In the genomic region with DNA sequence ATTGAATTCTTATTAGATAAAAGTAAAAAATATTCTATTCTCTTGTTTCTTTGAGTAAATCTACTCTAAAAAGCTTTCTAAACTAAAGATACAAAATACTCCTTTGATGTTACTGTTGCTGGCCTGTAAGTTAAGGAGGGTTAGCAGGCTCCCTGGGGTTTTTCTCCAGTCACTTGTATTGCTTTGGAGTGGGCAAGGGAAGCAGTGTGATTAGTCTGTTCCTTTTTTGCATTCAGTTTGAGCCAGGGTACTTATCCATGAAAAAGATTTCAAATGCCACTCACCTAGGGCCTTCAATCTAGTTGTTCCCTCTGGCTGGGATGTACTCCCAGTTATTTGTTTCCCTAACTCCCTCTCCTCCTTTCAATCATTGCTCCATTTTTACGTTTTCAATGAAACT, we compare ENCODE assay signal across 20 cellular contexts.
"Had no signal": no experiment of that assay in that cellular context is flagged by ENCODE, and none has a peak within 500 bp of the region (broad histone marks: within the 10 kb centered on the region; RNA-seq: fewer than 3 reads in every experiment).

No MANE protein-coding gene starts in this region.

- H3K9me3 ChIP-seq: esophagus muscularis mucosa, gastroesophageal sphincter, left ventricle myocardium inferior, lower lobe of right lung, tibial artery, upper lobe of left lung, uterus had no signal

- ATAC-seq: gastroesophageal sphincter; left cardiac atrium; lower lobe of right lung; sciatic nerve; stimulated activated memory B cell treated with anti-CD40 and anti-IgM and Interleukin-4, amounts not matched to agents 10 μg/mL and 1 μg/mL and 100 μg/mL, for 72 hours had no signal

- H3K27me3 ChIP-seq: esophagus muscularis mucosa, gastroesophageal sphincter, spleen, tibial artery, upper lobe of left lung, uterus had no signal

- H3K4me1 ChIP-seq: esophagus muscularis mucosa, gastroesophageal sphincter, left ventricle myocardium inferior, lower lobe of right lung, spleen, tibial artery, upper lobe of left lung, uterus had no signal

- FAIRE-seq: kidney had no signal

- H3K36me3 ChIP-seq: esophagus muscularis mucosa, gastroesophageal sphincter, left ventricle myocardium inferior, lower lobe of right lung, spleen, tibial artery, upper lobe of left lung, uterus had no signal

- H3K4me3 ChIP-seq: esophagus muscularis mucosa, gastroesophageal sphincter, left ventricle myocardium inferior, lower lobe of right lung, spleen, tibial artery, upper lobe of left lung, uterus had no signal

- DNase-seq: effector memory CD4-positive, alpha-beta T cell; glutamatergic neuron; kidney; left cardiac atrium; left ventricle myocardium inferior; lower lobe of right lung; naive B cell; posterior cingulate gyrus; spleen; stimulated activated CD4-positive, alpha-beta T cell treated with anti-CD3 and anti-CD28 coated beads, Interleukin-15, amount 100 ng/mL, for 24 hours; stimulated activated CD4-positive, alpha-beta T cell treated with anti-CD3 and anti-CD28 coated beads, Interleukin-1b, Interleukin-23, amount 100 ng/mL, for 48 hours; stimulated activated CD4-positive, alpha-beta T cell treated with anti-CD3 and anti-CD28 coated beads, Interleukin-4, amount 100 ng/mL, for 24 hours; tibial artery; upper lobe of left lung; uterus had no signal

- H3K27ac ChIP-seq: epithelial cell of prostate, esophagus muscularis mucosa, gastroesophageal sphincter, left ventricle myocardium inferior, lower lobe of right lung, spleen, tibial artery, upper lobe of left lung, uterus had no signal
